26 cellular contexts compared by ENCODE assay signal in genomic region chr11:109862808-109863207, GRCh38.
"Had no signal": no experiment of that assay in that cellular context is flagged by ENCODE, and none has a peak within 500 bp of the region (broad histone marks: within the 10 kb centered on the region; RNA-seq: fewer than 3 reads in every experiment).

No MANE protein-coding gene starts in this region.

- H3K9me3 Mint-ChIP-seq: activated naive CD4-positive, alpha-beta T cell treated with anti-CD3 and anti-CD28 coated beads, Interleukin-2, amount 50 U/mL, for 72 hours; activated T-helper 2 cell treated with anti-CD3 and anti-CD28 coated beads, Interferon-gamma antibody, Interleukin-2, Interleukin-4, amounts not matched to agents 10 μg/mL and 5 μg/mL and 100 μg/mL, durations not matched to agents 14 hours and 24 hours and 36 hours; effector memory CD8-positive, alpha-beta T cell; neural progenitor cell had no signal

- DNase-seq: activated CD4-positive, alpha-beta T cell treated with anti-CD3 and anti-CD28 coated beads for 36 hours; activated CD4-positive, CD25-positive, alpha-beta regulatory T cell; activated CD8-positive, alpha-beta memory T cell treated with anti-CD3 and anti-CD28 coated beads, Interleukin-2, amount 10 ng/mL, durations not matched to agents 7 days and 5 days; activated CD8-positive, alpha-beta T cell treated with anti-CD3 and anti-CD28 coated beads, Interleukin-2, amount 10 ng/mL, durations not matched to agents 7 days and 5 days; activated T-cell treated with anti-CD3 and anti-CD28 coated beads, Interleukin-2, amount 50 U/mL, for 48 hours; anterior cingulate cortex; body of pancreas; cerebellar nuclear complex; colonic mucosa; dorsolateral prefrontal cortex; effector memory CD8-positive, alpha-beta T cell; foreskin keratinocyte; heart right ventricle; kidney glomerular epithelial cell; left lung; midbrain; naive thymus-derived CD4-positive, alpha-beta T cell; stimulated activated CD4-positive, alpha-beta T cell treated with anti-CD3 and anti-CD28 coated beads, Interleukin-15, amount 100 ng/mL, for 24 hours; stimulated activated CD4-positive, alpha-beta T cell treated with anti-CD3 and anti-CD28 coated beads, Interleukin-2, amount 100 ng/mL, for 24 hours; stimulated activated naive CD4-positive, alpha-beta T cell treated with Interleukin-2 at 50 U/mL for 16 hours; transverse colon had no signal

- H3K27ac Mint-ChIP-seq: activated CD4-positive, alpha-beta T cell treated with anti-CD3 and anti-CD28 coated beads for 36 hours; activated CD8-positive, alpha-beta memory T cell treated with anti-CD3 and anti-CD28 coated beads, Interleukin-2, amount 10 ng/mL, durations not matched to agents 7 days and 5 days; activated CD8-positive, alpha-beta T cell treated with anti-CD3 and anti-CD28 coated beads, Interleukin-2, amount 10 ng/mL, durations not matched to agents 7 days and 5 days; activated naive CD4-positive, alpha-beta T cell treated with anti-CD3 and anti-CD28 coated beads, Interleukin-2, amount 50 U/mL, for 72 hours; effector memory CD8-positive, alpha-beta T cell; naive thymus-derived CD4-positive, alpha-beta T cell; neural progenitor cell had no signal

- H3K27me3 ChIP-seq: body of pancreas, cardiac muscle cell, colonic mucosa, dorsolateral prefrontal cortex, foreskin keratinocyte, heart right ventricle, left lung, neural progenitor cell, right atrium auricular region, transverse colon had no signal

- ATAC-seq: activated CD4-positive, alpha-beta T cell treated with anti-CD3 and anti-CD28 coated beads for 36 hours; activated CD8-positive, alpha-beta memory T cell treated with anti-CD3 and anti-CD28 coated beads, Interleukin-2, amount 10 ng/mL, durations not matched to agents 7 days and 5 days; activated CD8-positive, alpha-beta T cell treated with anti-CD3 and anti-CD28 coated beads, Interleukin-2, amount 10 ng/mL, durations not matched to agents 7 days and 5 days; activated naive CD4-positive, alpha-beta T cell treated with anti-CD3 and anti-CD28 coated beads, Interleukin-2, amount 50 U/mL, for 72 hours; body of pancreas; effector memory CD8-positive, alpha-beta T cell; foreskin keratinocyte; heart right ventricle; left lung; naive thymus-derived CD4-positive, alpha-beta T cell had no signal

- H3K27ac ChIP-seq: body of pancreas, cardiac muscle cell, colonic mucosa, dorsolateral prefrontal cortex, foreskin keratinocyte, heart right ventricle, left lung, neural progenitor cell, right atrium auricular region, transverse colon had no signal

- H3K4me3 ChIP-seq: body of pancreas, cardiac muscle cell, colonic mucosa, dorsolateral prefrontal cortex, heart right ventricle, left lung, neural progenitor cell, right atrium auricular region, transverse colon had no signal

- H3K36me3 Mint-ChIP-seq: activated CD8-positive, alpha-beta memory T cell treated with anti-CD3 and anti-CD28 coated beads, Interleukin-2, amount 10 ng/mL, durations not matched to agents 7 days and 5 days; activated naive CD4-positive, alpha-beta T cell treated with anti-CD3 and anti-CD28 coated beads, Interleukin-2, amount 50 U/mL, for 72 hours; naive thymus-derived CD4-positive, alpha-beta T cell had no signal

- H3K4me3 Mint-ChIP-seq: activated CD4-positive, alpha-beta T cell treated with anti-CD3 and anti-CD28 coated beads for 36 hours; activated CD8-positive, alpha-beta memory T cell treated with anti-CD3 and anti-CD28 coated beads, Interleukin-2, amount 10 ng/mL, durations not matched to agents 7 days and 5 days; activated CD8-positive, alpha-beta T cell treated with anti-CD3 and anti-CD28 coated beads, Interleukin-2, amount 10 ng/mL, durations not matched to agents 7 days and 5 days; effector memory CD8-positive, alpha-beta T cell; naive thymus-derived CD4-positive, alpha-beta T cell; neural progenitor cell had no signal

- H3K4me1 Mint-ChIP-seq: activated CD8-positive, alpha-beta memory T cell treated with anti-CD3 and anti-CD28 coated beads, Interleukin-2, amount 10 ng/mL, durations not matched to agents 7 days and 5 days had no signal

- H3K27me3 Mint-ChIP-seq: activated CD4-positive, alpha-beta T cell treated with anti-CD3 and anti-CD28 coated beads for 36 hours; effector memory CD8-positive, alpha-beta T cell; naive thymus-derived CD4-positive, alpha-beta T cell had no signal

- H3K36me3 ChIP-seq: cardiac muscle cell, colonic mucosa, heart right ventricle, left lung, neural progenitor cell, right atrium auricular region, transverse colon had no signal
